ENCODE assay signal across 8 cellular contexts in the genomic region with DNA sequence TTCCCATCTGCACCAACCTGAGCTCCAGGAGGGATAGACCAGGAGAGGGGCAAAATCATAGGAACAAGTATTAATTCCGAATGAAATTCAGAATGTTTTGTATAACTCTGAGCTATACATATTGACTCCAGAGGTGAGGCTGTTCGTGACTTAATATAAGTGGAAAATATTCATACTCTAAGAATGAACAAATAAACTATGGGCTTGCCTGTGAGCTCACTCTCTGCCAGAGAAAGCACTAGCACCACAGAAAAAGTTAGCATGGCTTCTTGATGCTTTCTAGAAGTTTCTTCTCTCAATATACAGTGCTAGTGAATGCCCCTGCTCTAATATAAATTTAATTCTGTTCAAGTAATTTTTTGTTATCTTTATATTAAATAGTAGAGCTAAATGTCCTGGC.
"Had no signal": no experiment of that assay in that cellular context is flagged by ENCODE, and none has a peak within 500 bp of the region (broad histone marks: within the 10 kb centered on the region; RNA-seq: fewer than 3 reads in every experiment).

No MANE protein-coding gene starts in this region.

- DNase-seq: GM23248, GOT3, H7, KBM-7 had no signal

- H2AFZ ChIP-seq: GM23248 had no signal

- H3K9ac ChIP-seq: GM23248, KMS-11 had no signal

- H3K36me3 ChIP-seq: HAP-1 had no signal

- H3K4me3 Mint-ChIP-seq: IgD-negative memory B cell had no signal

- H3K4me3 ChIP-seq: GM23248, HAP-1 had no signal

- H3K27ac Mint-ChIP-seq: IgD-negative memory B cell had no signal

- H3K27ac ChIP-seq: GM23248, HL-60, KMS-11 had no signal

- H3K4me1 ChIP-seq: HAP-1 had no signal

- H3K36me3 Mint-ChIP-seq: IgD-negative memory B cell had no signal

- H3K4me1 Mint-ChIP-seq: IgD-negative memory B cell had no signal

- H3K4me2 ChIP-seq: KMS-11 had no signal

- H3K9me3 ChIP-seq: HAP-1 had no signal

- H3K27me3 Mint-ChIP-seq: IgD-negative memory B cell had no signal
